Comparison of ENCODE assay signal across 28 cellular contexts in genomic region chr3:11020764-11021163, GRCh38. TPM values are rescaled to one million over a fixed set of nuclear protein-coding genes. Genes with fewer than 3 reads are reported as not detected.
"Had no signal": no experiment of that assay in that cellular context is flagged by ENCODE, and none has a peak within 500 bp of the region (broad histone marks: within the 10 kb centered on the region; RNA-seq: fewer than 3 reads in every experiment).

No MANE protein-coding gene starts in this region.

- H3K9me3 ChIP-seq: gastrocnemius medialis, mucosa of descending colon, neutrophil, pancreas, sigmoid colon, suprapubic skin, thyroid gland had no signal

- H3K4me3 ChIP-seq: cardiac muscle cell, gastrocnemius medialis, hepatocyte, lung, mucosa of descending colon, pancreas, sigmoid colon, suprapubic skin, thyroid gland had no signal

- H3K27ac ChIP-seq: cardiac muscle cell, epithelial cell of prostate, gastrocnemius medialis, hepatocyte, neutrophil, pancreas, sigmoid colon, suprapubic skin, thyroid gland had no signal

- H3K4me1 ChIP-seq: gastrocnemius medialis, pancreas, sigmoid colon, suprapubic skin, thyroid gland had no signal

- DNase-seq: cortex of kidney; effector CD4-positive, alpha-beta T cell; foreskin fibroblast; gastrocnemius medialis; left colon; left ventricle myocardium superior; mesenchymal stem cell; mucosa of descending colon; naive B cell; pancreas; sigmoid colon; stimulated activated CD4-positive, alpha-beta T cell treated with anti-CD3 and anti-CD28 coated beads, Interleukin-2, amount 100 ng/mL, for 24 hours; stimulated activated CD4-positive, alpha-beta T cell treated with anti-CD3 and anti-CD28 coated beads, Interleukin-4, amount 100 ng/mL, for 4 hours; stimulated activated naive CD8-positive, alpha-beta T cell treated with anti-CD3 and anti-CD28 coated beads, Interleukin-15, Interleukin-2, amounts not matched to agents 100 U/mL and 50 U/mL, for 24 hours; thyroid gland; trophoblast cell had no signal

- H3K27me3 ChIP-seq: cardiac muscle cell, hepatocyte, pancreas, thyroid gland had no signal

- H3K36me3 ChIP-seq: cardiac muscle cell, gastrocnemius medialis, neutrophil, pancreas, sigmoid colon, suprapubic skin, thyroid gland had no signal

RNA-seq across cellular contexts. Expression of gene SLC6A1, which starts 28.2 kb away (rescaled TPM):
- total RNA-seq: cardiac muscle cell; dermis microvascular lymphatic vessel endothelial cell; glomerular endothelial cell; kidney epithelial cell; mesothelial cell of epicardium; natural killer cell treated with Interleukin-12 subunit alpha and Interleukin-12 subunit beta and Interleukin-15 and Interleukin-18, amount 100 ng/mL, for 72 hours; progenitor cell of endocrine pancreas had no signal
